In the genomic region with DNA sequence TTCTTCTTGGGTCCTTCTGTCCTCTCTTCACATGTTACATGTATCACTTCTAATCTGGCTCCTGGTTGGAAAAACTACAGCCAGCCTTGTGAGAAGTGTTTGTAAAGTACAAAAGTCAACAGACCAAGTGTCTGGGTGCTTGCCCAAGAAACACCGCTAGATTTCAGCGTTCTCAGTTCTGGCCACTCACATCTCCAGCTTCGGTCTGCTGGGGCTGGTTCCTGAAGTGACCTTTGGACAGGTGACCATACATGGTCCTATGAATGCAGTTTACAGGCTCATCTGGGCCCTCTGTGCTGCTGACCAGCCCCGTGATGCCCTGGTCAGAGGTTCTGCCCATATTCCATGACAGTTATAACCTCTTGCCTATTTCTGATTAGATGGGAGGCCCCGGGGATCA, we compare ENCODE assay signal across 9 cellular contexts. TPM values are rescaled to one million over a fixed set of nuclear protein-coding genes. Genes with fewer than 3 reads are reported as not detected.
DNase-seq lines count a peak whose midpoint lies in the region; ATAC-seq and TF ChIP-seq lines count a peak whose summit lies in the region.
"Had no signal": no experiment of that assay in that cellular context is flagged by ENCODE, and none has a peak within 500 bp of the region (broad histone marks: within the 10 kb centered on the region; RNA-seq: fewer than 3 reads in every experiment).

No MANE protein-coding gene starts in this region.

- no peak overlapping the region for H3K23ac ChIP-seq in trophoblast cell (ENCODE audit: low read length)

- H3K9me3 ChIP-seq in CD8-positive, alpha-beta T cell (ENCODE audit: low read length) = no peaks in the 10 kb centered on the region
- H3K9me3 ChIP-seq in OCI-LY1 (ENCODE audit: low read length) = no peaks in the 10 kb centered on the region
- peaks cover 3% of the 10 kb centered on the region for H3K9me3 ChIP-seq in trophoblast cell (ENCODE audit: insufficient read depth, low read depth, low read length)

- intact Hi-C loops in CD8-positive, alpha-beta T cell (cut with DNase I, micrococcal nuclease) = loop anchor here (10.0 kb wide), 3 partner anchors 416 to 904 kb away; a partner anchor contains a TSS
- intact Hi-C loops in Right ventricle myocardium superior (cut with DNase I) = no loop called here

- CTCF ChIA-PET in CD8-positive, alpha-beta T cell (lab: Charles Lee) = interaction anchor here (1.1 to 2.4 kb wide), 2 partner anchors 18 to 134 kb away, joined by 3 to 9 read pairs; no protein-coding TSS in a partner anchor

- H3K4ac ChIP-seq in trophoblast cell (ENCODE audit: low read depth, low read length) = peak overlapping the region; percentile 84

- H3K9me2 ChIP-seq in OCI-LY1 (ENCODE audit: low read depth, low read length) = no peaks in the 10 kb centered on the region

- no peak overlapping the region for H4K91ac ChIP-seq in trophoblast cell (ENCODE audit: low read depth, low read length)

- no peaks in the 10 kb centered on the region for H4K20me1 ChIP-seq in OCI-LY1 (ENCODE audit: insufficient read depth, low read length)

- H3K27ac ChIP-seq in CD8-positive, alpha-beta T cell (ENCODE audit: low read depth, low read length) = no peak overlapping the region
- H3K27ac ChIP-seq in OCI-LY1 (ENCODE audit: low read depth, low read length, poor library complexity, severe bottlenecking) (peak overlapping the region; percentile 97), trophoblast cell (ENCODE audit: low read depth, low read length) (no peak overlapping the region)

- H4K12ac ChIP-seq in trophoblast cell (ENCODE audit: low read depth, low read length) = no peak overlapping the region

- peaks cover 82% of the 10 kb centered on the region for H3K36me3 Mint-ChIP-seq in CD8-positive, alpha-beta T cell
- H3K36me3 Mint-ChIP-seq in effector memory CD8-positive, alpha-beta T cell (ENCODE audit: insufficient read depth) = peaks cover 89% of the 10 kb centered on the region

- TF ChIP-seq CTCF in CD8-positive, alpha-beta T cell (IDR thresholded peaks at IDR 0.05) = no peak
- no peak for TF ChIP-seq CTCF in OCI-LY1 (IDR thresholded peaks at IDR 0.05; ENCODE audit: low read length)

- no peak overlapping the region for H2BK5ac ChIP-seq in trophoblast cell (ENCODE audit: low read depth, low read length, poor library complexity)

- DNase-seq in CD8-positive, alpha-beta T cell = no peak
- DNase-seq in effector memory CD8-positive, alpha-beta T cell = no peak
- DNase-seq in trophoblast cell (no peak), HK-2 (ENCODE audit: unreplicated experiment) (no peak), Right ventricle myocardium superior (no peak)
- DNase-seq: GDM1 had no signal

- no peak overlapping the region for H3K9ac ChIP-seq in OCI-LY1 (ENCODE audit: low read length)
- no peak overlapping the region for H3K9ac ChIP-seq in trophoblast cell (ENCODE audit: low read length)

- H3K79me2 ChIP-seq in OCI-LY1 (ENCODE audit: insufficient read depth, low read length) = no peaks in the 10 kb centered on the region
- peaks cover 42% of the 10 kb centered on the region for H3K79me2 ChIP-seq in trophoblast cell (ENCODE audit: control insufficient read depth, insufficient read depth, low read length, poor library complexity)

- H2AK5ac ChIP-seq in trophoblast cell (ENCODE audit: low read length) = no peak overlapping the region

- peak overlapping the region; percentile 25 for H4K8ac ChIP-seq in trophoblast cell (ENCODE audit: low read depth, low read length)

- no peaks in the 10 kb centered on the region for H3K9me3 Mint-ChIP-seq in CD8-positive, alpha-beta T cell
- H3K9me3 Mint-ChIP-seq in effector memory CD8-positive, alpha-beta T cell = no peaks in the 10 kb centered on the region

- H3K27me3 Mint-ChIP-seq in CD8-positive, alpha-beta T cell (ENCODE audit: low read depth) = no peaks in the 10 kb centered on the region
- no peaks in the 10 kb centered on the region for H3K27me3 Mint-ChIP-seq in effector memory CD8-positive, alpha-beta T cell

- no peaks in the 10 kb centered on the region for H3K27me3 ChIP-seq in CD8-positive, alpha-beta T cell (ENCODE audit: insufficient read depth, low read length)
- H3K27me3 ChIP-seq in OCI-LY1 (ENCODE audit: insufficient read depth, low read length) (no peaks in the 10 kb centered on the region), trophoblast cell (ENCODE audit: insufficient read depth, low read length) (no peaks in the 10 kb centered on the region)

- H3K4me3 ChIP-seq in CD8-positive, alpha-beta T cell (ENCODE audit: low read depth, low read length) = no peak overlapping the region
- H3K4me3 ChIP-seq in OCI-LY1 (ENCODE audit: low read depth, low read length, poor library complexity, severe bottlenecking) = no peak overlapping the region
- H3K4me3 ChIP-seq in trophoblast cell (ENCODE audit: low read depth, low read length) = no peak overlapping the region

- peaks cover 78% of the 10 kb centered on the region for H3K4me1 ChIP-seq in CD8-positive, alpha-beta T cell (ENCODE audit: insufficient read depth, low read length)
- H3K4me1 ChIP-seq in OCI-LY1 (ENCODE audit: insufficient read depth, low read length, severe bottlenecking) (peaks cover 88% of the 10 kb centered on the region), trophoblast cell (ENCODE audit: control insufficient read depth in 1 of 2, insufficient read depth in 2 of 2, low read length in 2 of 2) (peaks cover 79 to 84% of the 10 kb centered on the region in 2 experiments)

- H2AFZ ChIP-seq in OCI-LY1 (ENCODE audit: low read length) = no peak overlapping the region
- H2AFZ ChIP-seq in trophoblast cell (ENCODE audit: insufficient read depth, low read length, poor library complexity) = no peak overlapping the region

- peak overlapping the region; percentile 90 for H3K27ac Mint-ChIP-seq in CD8-positive, alpha-beta T cell
- peak overlapping the region; percentile 91 to 97 for H3K27ac Mint-ChIP-seq in effector memory CD8-positive, alpha-beta T cell

- POLR2A ChIA-PET in CD8-positive, alpha-beta T cell (lab: Charles Lee) = no interaction called here

- no peaks in the 10 kb centered on the region for H3F3A ChIP-seq in OCI-LY1 (ENCODE audit: insufficient read depth, low read length)

- no peak overlapping the region for H3K4me3 Mint-ChIP-seq in CD8-positive, alpha-beta T cell
- H3K4me3 Mint-ChIP-seq in effector memory CD8-positive, alpha-beta T cell = peak overlapping the region; percentile 80 to 84

- H3K79me1 ChIP-seq in trophoblast cell (ENCODE audit: low read length) = peaks cover 46% of the 10 kb centered on the region

- no peak overlapping the region for H2BK120ac ChIP-seq in trophoblast cell (ENCODE audit: insufficient read depth, low read length, poor library complexity)

- no CpG with 5 or more reads among the region's 5 CpGs for WGBS in trophoblast cell (ENCODE audit: extremely low coverage, insufficient coverage, insufficient read length)

- H3K14ac ChIP-seq in trophoblast cell (ENCODE audit: low read length) = no peak overlapping the region

- H3K18ac ChIP-seq in trophoblast cell (ENCODE audit: low read length) = no peak overlapping the region

- no peak for ATAC-seq in CD8-positive, alpha-beta T cell
- ATAC-seq in effector memory CD8-positive, alpha-beta T cell (replicated peaks) = no peak
- no peak for ATAC-seq in HG03354 (IDR thresholded peaks at IDR 0.05; ENCODE audit: poor library complexity, severe bottlenecking, unreplicated experiment)
- no peak for ATAC-seq in GM18519 (IDR thresholded peaks at IDR 0.05; ENCODE audit: low FRiP score, unreplicated experiment)
- ATAC-seq in Right ventricle myocardium superior (ENCODE audit: poor library complexity) = no peak

- H2BK12ac ChIP-seq in trophoblast cell (ENCODE audit: low read length) = no peak overlapping the region

- H3K4me2 ChIP-seq in OCI-LY1 (ENCODE audit: low read length) (no peak overlapping the region; the same call in 1 of the 2 replicates), trophoblast cell (ENCODE audit: low read length) (no peak overlapping the region)

- H3K4me1 Mint-ChIP-seq in CD8-positive, alpha-beta T cell (ENCODE audit: low read depth) = peaks cover 95% of the 10 kb centered on the region
- H3K4me1 Mint-ChIP-seq in effector memory CD8-positive, alpha-beta T cell (ENCODE audit: low read depth in 2 of 2) = peaks cover 88 to 90% of the 10 kb centered on the region in 2 donors

- peaks cover 26% of the 10 kb centered on the region for H3K36me3 ChIP-seq in CD8-positive, alpha-beta T cell (ENCODE audit: insufficient read depth, low read length)
- peaks cover 88% of the 10 kb centered on the region for H3K36me3 ChIP-seq in OCI-LY1 (ENCODE audit: insufficient read depth, low read length)
- peaks cover 85 to 88% of the 10 kb centered on the region in 2 experiments for H3K36me3 ChIP-seq in trophoblast cell (ENCODE audit: control insufficient read depth in 1 of 2, insufficient read depth in 2 of 2, low read length in 2 of 2)

RNA-seq across cellular contexts. Expression of a gene that starts 19.5 kb away (rescaled TPM):
- total RNA-seq in CD8-positive, alpha-beta T cell = 10 to 100 TPM; 85.0 to 97.2 TPM
- 1,633 and 1,681 TPM in 2 replicates for polyA plus RNA-seq in trophoblast cell (2013)
- 41.2 TPM for total RNA-seq in Right ventricle myocardium superior
